In genomic region chr15:41943543-41944312, GRCh38 we compare ENCODE assay signal across 12 cellular contexts. TPM values are rescaled to one million over a fixed set of nuclear protein-coding genes. Genes with fewer than 3 reads are reported as not detected.
DNase-seq lines count a peak whose midpoint lies in the region; ATAC-seq and TF ChIP-seq lines count a peak whose summit lies in the region.
"Had no signal": no experiment of that assay in that cellular context is flagged by ENCODE, and none has a peak within 500 bp of the region (broad histone marks: within the 10 kb centered on the region; RNA-seq: fewer than 3 reads in every experiment).

No MANE protein-coding gene starts in this region.

- H4K20me1 ChIP-seq in SK-N-SH (ENCODE audit: insufficient read depth): no peaks in the 10 kb centered on the region

- TF ChIP-seq CTCF in SK-N-SH (IDR thresholded peaks at IDR 0.05) (no peak), MCF 10A (IDR thresholded peaks at IDR 0.05; ENCODE audit: unreplicated experiment) (no peak), tibial artery (IDR thresholded peaks at IDR 0.05) (no peak)

- H3F3A ChIP-seq in SK-N-SH (replicated peaks; ENCODE audit: insufficient read depth): peaks cover 24% of the 10 kb centered on the region

- peak overlapping the region; percentile 60 for H3K9ac ChIP-seq in SK-N-SH

- intact Hi-C loops in MCF 10A (cut with micrococcal nuclease): no loop called here
- intact Hi-C loops in tibial artery (cut with DNase I; ENCODE audit: low total_unique reads): no loop called here

- no peaks in the 10 kb centered on the region for H3K9me3 Mint-ChIP-seq in MCF 10A (ENCODE audit: unreplicated experiment)

- no peaks in the 10 kb centered on the region for H3K27me3 Mint-ChIP-seq in MCF 10A (ENCODE audit: insufficient read depth, unreplicated experiment)

- TF ChIP-seq RAD21 in SK-N-SH (IDR thresholded peaks at IDR 0.05; ENCODE audit: low read length): no peak

- peaks cover 41% of the 10 kb centered on the region for H3K4me1 Mint-ChIP-seq in MCF 10A (ENCODE audit: insufficient read depth, unreplicated experiment)

- peak overlapping the region; percentile 60; the same call in 1 of the 2 replicates for H2AFZ ChIP-seq in SK-N-SH (ENCODE audit: low read depth)

- H3K9me3 ChIP-seq in SK-N-SH: no peaks in the 10 kb centered on the region
- no peaks in the 10 kb centered on the region for H3K9me3 ChIP-seq in tibial artery

- peak overlapping the region; percentile 78 for H3K4me2 ChIP-seq in SK-N-SH

- peak overlapping the region in 1 of 2 experiments; percentile 2; a peak in 1 of 4 replicates for H3K4me3 ChIP-seq in SK-N-SH (ENCODE audit: low read depth in 2 of 2, low read length in 1 of 2)
- H3K4me3 ChIP-seq in tibial artery: peak overlapping the region in 1 of 2 donors; percentile 13

- H3K4me3 Mint-ChIP-seq in MCF 10A (ENCODE audit: unreplicated experiment): peak overlapping the region; percentile 49

- peaks cover 55% of the 10 kb centered on the region for H3K79me2 ChIP-seq in SK-N-SH (ENCODE audit: insufficient read depth)

- no peak for TF ChIP-seq EP300 in SK-N-SH (IDR thresholded peaks at IDR 0.05; ENCODE audit: borderline replicate concordance in 1 of 2, low read depth in 1 of 2, low read length in 1 of 2)

- H3K36me3 Mint-ChIP-seq in MCF 10A (ENCODE audit: insufficient read depth, unreplicated experiment): peaks cover 6% of the 10 kb centered on the region

- H3K27ac ChIP-seq in SK-N-SH (ENCODE audit: low read depth in 2 of 2, low read length in 1 of 2): peak overlapping the region; percentile 81 to 95
- peak overlapping the region; percentile 63 to 64 for H3K27ac ChIP-seq in tibial artery

- no TSS peak for BruUV-seq in MCF 10A (replicated peaks; lab: Mats Ljungman, UMichigan)

- DNase-seq in SK-N-SH: no peak
- no peak for DNase-seq in MCF 10A (ENCODE audit: unreplicated experiment)
- DNase-seq in mesenteric fat pad (ENCODE audit: low spot score): peak; percentile 67
- no peak for DNase-seq in tibial artery
- DNase-seq: 8988T; activated CD4-positive, CD25-positive, alpha-beta regulatory T cell; activated effector memory CD4-positive, alpha-beta T cell treated with Interleukin-2 at 50 U/mL for 16 hours; KG1 had no signal

- no peaks in the 10 kb centered on the region for H3K9me2 ChIP-seq in SK-N-SH

- ATAC-seq in SK-N-SH treated with all-trans-retinoic acid at 6 μM for 48 hours: no peak; the same call in 2 of the 3 replicates
- ATAC-seq in HG02870 (IDR thresholded peaks at IDR 0.05; ENCODE audit: unreplicated experiment): no peak
- no peak for ATAC-seq in HG03571 (IDR thresholded peaks at IDR 0.05; ENCODE audit: unreplicated experiment)
- no peak for ATAC-seq in HG03378 (IDR thresholded peaks at IDR 0.05; ENCODE audit: unreplicated experiment)

- peak overlapping the region; percentile 84 for H3K27ac Mint-ChIP-seq in MCF 10A (ENCODE audit: low read depth, unreplicated experiment)

- H3K27me3 ChIP-seq in SK-N-SH (ENCODE audit: insufficient read depth) (no peaks in the 10 kb centered on the region), tibial artery (no peaks in the 10 kb centered on the region)

- CTCF ChIA-PET in SK-N-SH (lab: Yijun Ruan, JAX) (interaction anchor here (0.6 to 2.1 kb wide), 4 partner anchors 11 to 141 kb away, joined by 3 to 5 read pairs (median 4); no protein-coding TSS in a partner anchor), MCF 10A (lab: Yijun Ruan, JAX) (interaction anchor here (0.7 to 1.5 kb wide), 3 partner anchors 29 to 141 kb away, joined by 3 to 5 read pairs (median 4); partner anchors contain the start of gene EHD4)

- 65% methylated on average over 6 of the region's 6 CpGs for WGBS in SK-N-SH (ENCODE audit: low lambda C conversion rate)

- H3K4me1 ChIP-seq in SK-N-SH (ENCODE audit: control insufficient read depth in 1 of 2, insufficient read depth in 2 of 2, low read depth in 1 of 2, low read length in 1 of 2): peaks cover 7 to 43% of the 10 kb centered on the region in 2 experiments; a peak in 3 of 4 replicates
- peaks cover 0 to 48% (median 33%) of the 10 kb centered on the region in 4 donors for H3K4me1 ChIP-seq in tibial artery

- POLR2A ChIA-PET in SK-N-SH (lab: Yijun Ruan, JAX) (no interaction called here), MCF 10A (lab: Yijun Ruan, JAX) (interaction anchor here (0.8 to 1.7 kb wide), 7 partner anchors 9 to 210 kb away, joined by 3 to 6 read pairs (median 3); partner anchors contain the start of gene EHD4)

- H3K36me3 ChIP-seq in SK-N-SH (replicated peaks in 1 of 2; ENCODE audit: control insufficient read depth in 1 of 2, insufficient read depth in 2 of 2, low read length in 1 of 2) (no peaks in the 10 kb centered on the region), tibial artery (peaks cover 0 to 24% (median 13%) of the 10 kb centered on the region in 3 donors)

TF ChIP-seq in SK-N-SH, 30 proteins besides CTCF, POLR2A, EP300 and RAD21 (continues in another document):
- TF ChIP-seq USF2 (IDR thresholded peaks at IDR 0.05; ENCODE audit: borderline replicate concordance, low read depth, low read length) (no peak), JUND (IDR thresholded peaks at IDR 0.05) (no peak), RXRA (IDR thresholded peaks at IDR 0.05; ENCODE audit: borderline replicate concordance, low read depth) (no peak), SMC3 (IDR thresholded peaks at IDR 0.05; ENCODE audit: low read depth, low read length) (no peak), GATA2 (CRISPR knock-in tag; IDR thresholded peaks at IDR 0.05) (no peak), PBX3 (IDR thresholded peaks at IDR 0.05) (no peak), POLR2AphosphoS5 (IDR thresholded peaks at IDR 0.05; ENCODE audit: low read depth, low read length) (no peak), MXI1 (IDR thresholded peaks at IDR 0.05; ENCODE audit: low read depth, low read length) (no peak), FOSL2 (IDR thresholded peaks at IDR 0.05; ENCODE audit: borderline replicate concordance, low read depth) (no peak), TEAD4 (IDR thresholded peaks at IDR 0.05; ENCODE audit: borderline replicate concordance, insufficient read depth) (no peak), GABPA (IDR thresholded peaks at IDR 0.05; ENCODE audit: low read depth) (no peak)

TF ChIP-seq in SK-N-SH treated with all-trans-retinoic acid at 6 μM for 48 hours, 23 proteins besides CTCF, POLR2A, EP300 and RAD21:
- no peak for TF ChIP-seq POU6F1 (CRISPR knock-in tag; IDR thresholded peaks at IDR 0.05; ENCODE audit: borderline replicate concordance, low read depth)
- TF ChIP-seq BACH2 (CRISPR knock-in tag; IDR thresholded peaks at IDR 0.05; ENCODE audit: borderline replicate concordance): no peak
- TF ChIP-seq PPARA (CRISPR knock-in tag; IDR thresholded peaks at IDR 0.05; ENCODE audit: borderline replicate concordance): no peak

RNA-seq across cellular contexts. Expression of gene EHD4, which starts 28.6 kb away (rescaled TPM):
- 16.9 and 17.5 TPM in 2 replicates for polyA plus RNA-seq in SK-N-SH (2012; rRNA removed)
- 11.1 and 14.4 TPM in 2 replicates for polyA plus RNA-seq in SK-N-SH (2012; cell fraction: cytosol; rRNA removed)
- 9.6 and 11.1 TPM in 2 replicates for polyA plus RNA-seq in SK-N-SH (2012; cell fraction: nucleus; rRNA removed)
- total RNA-seq in MCF 10A (2022) (24.2 and 27.1 TPM in 2 replicates), mesenteric fat pad (35.7 TPM)

RNA-seq across cellular contexts. Expression of gene SPTBN5, which starts 49.9 kb away (rescaled TPM):
- 0.23 TPM in 2 replicates for polyA plus RNA-seq in SK-N-SH (2012; rRNA removed)
- 0.05 TPM in 2 replicates for polyA plus RNA-seq in SK-N-SH (2012; cell fraction: cytosol; rRNA removed)
- polyA plus RNA-seq in SK-N-SH (2012; cell fraction: nucleus; rRNA removed): 1.2 and 1.7 TPM in 2 replicates
- total RNA-seq in MCF 10A (2022): 1.1 TPM in 2 replicates
- 1.6 TPM for total RNA-seq in mesenteric fat pad
